In genomic region chr6:124987291-124987690, GRCh38 we compare ENCODE assay signal across 26 cellular contexts.
"Had no signal": no experiment of that assay in that cellular context is flagged by ENCODE, and none has a peak within 500 bp of the region (broad histone marks: within the 10 kb centered on the region; RNA-seq: fewer than 3 reads in every experiment).

No MANE protein-coding gene starts in this region.

- H3K27me3 Mint-ChIP-seq: activated naive CD8-positive, alpha-beta T cell treated with anti-CD3 and anti-CD28 coated beads for 36 hours; central memory CD8-positive, alpha-beta T cell had no signal

- H3K4me1 ChIP-seq: breast epithelium had no signal

- H3K4me3 Mint-ChIP-seq: activated naive CD8-positive, alpha-beta T cell treated with anti-CD3 and anti-CD28 coated beads for 36 hours; activated T-cell treated with anti-CD3 and anti-CD28 coated beads, Interleukin-2, amount 50 U/mL, for 4 hours; central memory CD8-positive, alpha-beta T cell; nephron progenitor cell; stimulated activated effector memory CD8-positive, alpha-beta T cell treated with anti-CD3 and anti-CD28 coated beads, Interleukin-12 subunit alpha, Interleukin-12 subunit beta, amount 100 ng/mL, for 72 hours; WTC11 had no signal

- DNase-seq: activated CD4-positive, alpha-beta T cell treated with anti-CD3 and anti-CD28 coated beads for 4 hours; activated CD4-positive, alpha-beta T cell treated with anti-CD3 and anti-CD28 coated beads, Interleukin-2, amount 50 U/mL, for 48 hours; activated CD8-positive, alpha-beta memory T cell treated with anti-CD3 and anti-CD28 coated beads, Interleukin-2, amount 50 U/mL, for 48 hours; activated naive CD4-positive, alpha-beta T cell treated with Interleukin-2 at 50 U/mL for 16 hours; activated naive CD8-positive, alpha-beta T cell treated with anti-CD3 and anti-CD28 coated beads for 36 hours; activated T-cell treated with anti-CD3 and anti-CD28 coated beads, Interleukin-2, amount 50 U/mL, for 4 hours; amniotic stem cell; esophagus squamous epithelium; heart left ventricle; left colon; mesenchymal stem cell; mucosa of descending colon; nephron progenitor cell; nucleus accumbens; small intestine; stimulated activated CD4-positive, alpha-beta T cell treated with anti-CD3 and anti-CD28 coated beads, Interleukin-2, amount 100 ng/mL, for 24 hours; stomach; T-helper 9 cell; transverse colon had no signal

- H3K4me3 ChIP-seq: breast epithelium, coronary artery, esophagus squamous epithelium, heart left ventricle, mucosa of descending colon, stomach, transverse colon had no signal

- H3K27ac Mint-ChIP-seq: activated naive CD8-positive, alpha-beta T cell treated with anti-CD3 and anti-CD28 coated beads for 36 hours; nephron progenitor cell; stimulated activated effector memory CD8-positive, alpha-beta T cell treated with anti-CD3 and anti-CD28 coated beads, Interleukin-12 subunit alpha, Interleukin-12 subunit beta, amount 100 ng/mL, for 72 hours; WTC11 had no signal

- H3K4me1 Mint-ChIP-seq: central memory CD8-positive, alpha-beta T cell; stimulated activated effector memory CD8-positive, alpha-beta T cell treated with anti-CD3 and anti-CD28 coated beads, Interleukin-12 subunit alpha, Interleukin-12 subunit beta, amount 100 ng/mL, for 72 hours had no signal

- H3K36me3 ChIP-seq: breast epithelium, heart left ventricle, stomach, transverse colon had no signal

- ATAC-seq: activated T-cell treated with anti-CD3 and anti-CD28 coated beads, Interleukin-2, amount 50 U/mL, for 4 hours; heart left ventricle; left colon; mucosa of descending colon; sciatic nerve; stimulated activated effector memory CD8-positive, alpha-beta T cell treated with anti-CD3 and anti-CD28 coated beads, Interleukin-12 subunit alpha, Interleukin-12 subunit beta, amount 100 ng/mL, for 72 hours; WTC11 had no signal

- H3K9me3 ChIP-seq: breast epithelium, esophagus squamous epithelium, heart left ventricle, mucosa of descending colon, stomach, transverse colon had no signal

- FAIRE-seq: urothelium cell line had no signal

- H3K27me3 ChIP-seq: breast epithelium, esophagus squamous epithelium, heart left ventricle, stomach, transverse colon had no signal

- H3K9me3 Mint-ChIP-seq: activated naive CD8-positive, alpha-beta T cell treated with anti-CD3 and anti-CD28 coated beads for 36 hours; activated T-cell treated with anti-CD3 and anti-CD28 coated beads, Interleukin-2, amount 50 U/mL, for 4 hours; central memory CD8-positive, alpha-beta T cell; stimulated activated effector memory CD8-positive, alpha-beta T cell treated with anti-CD3 and anti-CD28 coated beads, Interleukin-12 subunit alpha, Interleukin-12 subunit beta, amount 100 ng/mL, for 72 hours had no signal

- H3K36me3 Mint-ChIP-seq: activated naive CD8-positive, alpha-beta T cell treated with anti-CD3 and anti-CD28 coated beads for 36 hours; stimulated activated effector memory CD8-positive, alpha-beta T cell treated with anti-CD3 and anti-CD28 coated beads, Interleukin-12 subunit alpha, Interleukin-12 subunit beta, amount 100 ng/mL, for 72 hours had no signal

- H3K27ac ChIP-seq: breast epithelium, coronary artery, esophagus squamous epithelium, heart left ventricle, stomach, transverse colon had no signal
